In genomic region chr12:2120982-2121758, GRCh38 we compare ENCODE assay signal across 22 cellular contexts.
"Had no signal": no experiment of that assay in that cellular context is flagged by ENCODE, and none has a peak within 500 bp of the region (broad histone marks: within the 10 kb centered on the region; RNA-seq: fewer than 3 reads in every experiment).

No MANE protein-coding gene starts in this region.

- H3K4me3 ChIP-seq: gastrocnemius medialis, heart right ventricle, lower lobe of right lung, neural progenitor cell, spleen, thyroid gland had no signal

- H3K27ac Mint-ChIP-seq: activated B cell treated with CpG ODN at 0.5 μM for 24 hours; activated CD4-positive, alpha-beta T cell treated with anti-CD3 and anti-CD28 coated beads for 36 hours; activated naive CD8-positive, alpha-beta T cell treated with anti-CD3 and anti-CD28 coated beads, Interleukin-2, amount 10 ng/mL, durations not matched to agents 7 days and 5 days; naive thymus-derived CD8-positive, alpha-beta T cell; progenitor cell of endocrine pancreas; T-helper 17 cell had no signal

- H3K27ac ChIP-seq: epithelial cell of prostate, gastrocnemius medialis, lower lobe of right lung, neural progenitor cell, spleen, thyroid gland had no signal

- H3K36me3 ChIP-seq: gastrocnemius medialis, lower lobe of right lung, neural progenitor cell, spleen, thyroid gland had no signal

- H3K9me3 Mint-ChIP-seq: activated B cell treated with CpG ODN at 0.5 μM for 24 hours; activated naive CD8-positive, alpha-beta T cell treated with anti-CD3 and anti-CD28 coated beads, Interleukin-2, amount 10 ng/mL, durations not matched to agents 7 days and 5 days; naive thymus-derived CD8-positive, alpha-beta T cell; neural progenitor cell had no signal

- H3K27me3 Mint-ChIP-seq: activated CD4-positive, alpha-beta T cell treated with anti-CD3 and anti-CD28 coated beads for 36 hours had no signal

- H3K9me3 ChIP-seq: gastrocnemius medialis, heart right ventricle, lower lobe of right lung, spleen, thyroid gland had no signal

- H3K36me3 Mint-ChIP-seq: activated naive CD8-positive, alpha-beta T cell treated with anti-CD3 and anti-CD28 coated beads, Interleukin-2, amount 10 ng/mL, durations not matched to agents 7 days and 5 days; naive thymus-derived CD8-positive, alpha-beta T cell; neural progenitor cell had no signal

- H3K4me1 Mint-ChIP-seq: activated B cell treated with CpG ODN at 0.5 μM for 24 hours; activated CD4-positive, alpha-beta T cell treated with anti-CD3 and anti-CD28 coated beads for 36 hours; activated naive CD8-positive, alpha-beta T cell treated with anti-CD3 and anti-CD28 coated beads, Interleukin-2, amount 10 ng/mL, durations not matched to agents 7 days and 5 days; naive thymus-derived CD8-positive, alpha-beta T cell; T-helper 17 cell had no signal

- ATAC-seq: activated CD4-positive, alpha-beta T cell treated with anti-CD3 and anti-CD28 coated beads for 36 hours; gastrocnemius medialis; heart right ventricle; left colon; lower lobe of right lung; naive thymus-derived CD8-positive, alpha-beta T cell; T-helper 17 cell had no signal

- H3K4me1 ChIP-seq: gastrocnemius medialis, neural progenitor cell, thyroid gland had no signal

- H3K27me3 ChIP-seq: gastrocnemius medialis, heart right ventricle, neural progenitor cell, spleen, thyroid gland had no signal

- DNase-seq: activated B cell treated with CpG ODN at 0.5 μM for 24 hours; activated CD4-positive, alpha-beta T cell treated with anti-CD3 and anti-CD28 coated beads for 36 hours; activated CD4-positive, alpha-beta T cell treated with anti-CD3 and anti-CD28 coated beads, Interleukin-2, amount 50 U/mL, for 48 hours; activated naive CD4-positive, alpha-beta T cell treated with Interleukin-2 at 50 U/mL for 16 hours; activated naive CD8-positive, alpha-beta T cell treated with anti-CD3 and anti-CD28 coated beads, Interleukin-2, amount 10 ng/mL, durations not matched to agents 7 days and 5 days; activated T-cell treated with anti-CD3 and anti-CD28 coated beads, Interleukin-2, amount 50 U/mL, for 48 hours; amniotic stem cell; cerebellar nuclear complex; gastrocnemius medialis; heart right ventricle; islet precursor cell; left colon; lower lobe of right lung; naive thymus-derived CD8-positive, alpha-beta T cell; spleen; stimulated activated CD4-positive, alpha-beta T cell treated with anti-CD3 and anti-CD28 coated beads, Interleukin-4, amount 100 ng/mL, for 1 hour; stimulated activated naive CD4-positive, alpha-beta T cell; T-helper 17 cell; thyroid gland had no signal

- H3K4me3 Mint-ChIP-seq: activated B cell treated with CpG ODN at 0.5 μM for 24 hours; activated CD4-positive, alpha-beta T cell treated with anti-CD3 and anti-CD28 coated beads for 36 hours; activated naive CD8-positive, alpha-beta T cell treated with anti-CD3 and anti-CD28 coated beads, Interleukin-2, amount 10 ng/mL, durations not matched to agents 7 days and 5 days; naive thymus-derived CD8-positive, alpha-beta T cell; neural progenitor cell; T-helper 17 cell had no signal
